Comparison of ENCODE assay signal across 14 cellular contexts in the genomic region with DNA sequence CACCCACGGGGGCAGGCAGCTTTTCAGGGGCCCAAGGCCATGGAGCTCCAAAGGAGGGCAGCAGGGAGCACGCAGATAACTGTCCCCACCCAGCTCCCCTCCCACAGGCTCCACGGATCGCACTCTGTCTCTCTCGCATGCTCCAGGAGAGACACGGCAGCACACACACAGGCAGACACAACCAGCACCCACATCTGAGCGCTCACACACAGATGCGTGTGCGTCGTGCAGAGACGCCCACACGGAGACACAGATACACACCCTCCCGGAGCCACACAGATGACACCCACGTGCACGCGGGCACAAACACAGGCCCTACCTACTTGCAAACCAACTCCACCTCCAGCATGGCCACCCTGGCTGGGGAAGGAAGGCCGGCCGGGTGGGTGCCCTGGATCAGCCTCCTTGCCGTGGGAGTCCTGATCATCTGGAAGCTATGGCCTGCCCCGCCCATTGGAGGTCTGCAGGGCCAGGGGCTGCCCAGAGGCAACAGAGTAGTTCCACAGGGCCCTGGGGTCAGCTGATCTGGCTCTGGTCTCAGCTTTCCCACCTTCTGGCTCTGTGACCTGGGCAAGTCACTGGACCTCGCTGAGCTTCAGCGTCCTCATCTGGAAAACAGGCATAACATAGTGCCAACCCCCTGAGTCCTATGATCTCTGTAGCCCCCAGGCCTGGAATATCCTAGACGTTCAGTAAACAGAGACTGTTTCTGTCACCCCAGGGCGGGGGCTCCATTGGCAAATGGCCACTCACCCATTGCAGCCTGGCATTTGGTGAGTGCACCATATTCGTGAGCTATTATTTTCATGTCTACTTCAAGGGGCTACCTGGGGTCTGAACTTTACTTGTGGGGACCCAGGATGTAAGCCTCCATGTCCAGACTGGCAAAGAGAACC. TPM values are rescaled to one million over a fixed set of nuclear protein-coding genes. Genes with fewer than 3 reads are reported as not detected.
DNase-seq lines count a peak whose midpoint lies in the region; ATAC-seq, FAIRE-seq and TF ChIP-seq lines count a peak whose summit lies in the region.
"Had no signal": no experiment of that assay in that cellular context is flagged by ENCODE, and none has a peak within 500 bp of the region (broad histone marks: within the 10 kb centered on the region; RNA-seq: fewer than 3 reads in every experiment).

No MANE protein-coding gene starts in this region.

- peak; percentile 48; the same call in 1 of the 2 replicates for ATAC-seq in HCT116
- peak; percentile 71 for ATAC-seq in K562

- H3K36me3 ChIP-seq in HCT116 (ENCODE audit: control insufficient read depth in 1 of 2, insufficient read depth in 2 of 2, low read length in 2 of 2) (no peaks in the 10 kb centered on the region), K562 (ENCODE audit: control insufficient read depth, insufficient read depth, low read length) (no peaks in the 10 kb centered on the region), PC-9 (ENCODE audit: low read depth) (no peaks in the 10 kb centered on the region)
- H3K36me3 ChIP-seq: BLaER1 had no signal

- H3K27ac Mint-ChIP-seq in activated naive CD4-positive, alpha-beta T cell treated with anti-CD3 and anti-CD28 coated beads, Interleukin-2, amount 10 ng/mL, durations not matched to agents 7 days and 5 days, result no peak overlapping the region

- no peaks in the 10 kb centered on the region for H3K9me3 Mint-ChIP-seq in activated naive CD4-positive, alpha-beta T cell treated with anti-CD3 and anti-CD28 coated beads, Interleukin-2, amount 10 ng/mL, durations not matched to agents 7 days and 5 days

- no peak for FAIRE-seq in K562 (lab: Jason Lieb, UNC)
- FAIRE-seq: RCC 7860 had no signal

- H3K9me2 ChIP-seq in HCT116 (ENCODE audit: insufficient read depth) (no peaks in the 10 kb centered on the region), PC-9 (ENCODE audit: insufficient read depth) (no peaks in the 10 kb centered on the region)

- peaks cover 7% of the 10 kb centered on the region for H3K27me3 Mint-ChIP-seq in activated naive CD4-positive, alpha-beta T cell treated with anti-CD3 and anti-CD28 coated beads, Interleukin-2, amount 10 ng/mL, durations not matched to agents 7 days and 5 days

- H2AFZ ChIP-seq in HCT116 (ENCODE audit: low read depth, low read length, poor library complexity, severe bottlenecking) (no peak overlapping the region), K562 (ENCODE audit: low read depth, low read length) (no peak overlapping the region), PC-9 (no peak overlapping the region)

- RAD21 ChIA-PET in HCT116 (lab: Charles Lee; ENCODE audit: low non-redundant PET in 1 of 2, low total read pairs in 2 of 2, uncharacterized antibody in 2 of 2, unreplicated experiment in 2 of 2), result no interaction called here

- H3K4me2 ChIP-seq in HCT116 (ENCODE audit: low read length), result no peak overlapping the region
- H3K4me2 ChIP-seq in K562 (ENCODE audit: insufficient read depth, low read length), result no peak overlapping the region
- H3K4me2 ChIP-seq in PC-9, result no peak overlapping the region
- H3K4me2 ChIP-seq: BLaER1 had no signal

- TF ChIP-seq CTCF in HCT116 (IDR thresholded peaks at IDR 0.05 in 2 of 3, conservative IDR thresholded peaks at IDR 0.05 in 1 of 3; ENCODE audit: borderline replicate concordance in 1 of 3, insufficient read depth in 1 of 3, low read depth in 2 of 3, low read length in 2 of 3), result no peak
- TF ChIP-seq CTCF in K562 (IDR thresholded peaks at IDR 0.05 in 2 of 3, conservative IDR thresholded peaks at IDR 0.05 in 1 of 3; ENCODE audit: insufficient read depth in 2 of 3, low read depth in 1 of 3, low read length in 3 of 3), result peak; percentile 12 to 30 (median 24); a peak in 2 of 6 replicates
- no peak for TF ChIP-seq CTCF in PC-9 (conservative IDR thresholded peaks at IDR 0.05)

- no peaks in the 10 kb centered on the region for H3K9me1 ChIP-seq in K562 (ENCODE audit: control insufficient read depth, insufficient read depth, low read length)

- TF ChIP-seq RAD21 in HCT116 (IDR thresholded peaks at IDR 0.05; ENCODE audit: low read depth) (no peak), K562 (CRISPR knock-in tag; conservative IDR thresholded peaks at IDR 0.05 in 1 of 2, IDR thresholded peaks at IDR 0.05 in 1 of 2) (no peak)

- no peak overlapping the region for H3K9ac ChIP-seq in HCT116 (ENCODE audit: low read length)
- H3K9ac ChIP-seq in K562 (ENCODE audit: insufficient read depth in 1 of 2, low read depth in 2 of 2, low read length in 2 of 2), result peak overlapping the region in 1 of 2 experiments; percentile 73; a peak in 1 of 4 replicates
- H3K9ac ChIP-seq: BLaER1 had no signal

- in situ Hi-C loops in K562 (cut with MboI), result no loop called here

- no peak overlapping the region for H3K4me3 Mint-ChIP-seq in activated naive CD4-positive, alpha-beta T cell treated with anti-CD3 and anti-CD28 coated beads, Interleukin-2, amount 10 ng/mL, durations not matched to agents 7 days and 5 days

- POLR2A ChIA-PET in HCT116 (lab: Charles Lee) (no interaction called here), K562 (lab: Yijun Ruan, JAX) (no interaction called here), PC-9 (lab: Charles Lee; ENCODE audit: unreplicated experiment) (no interaction called here)

- no peak overlapping the region for H3K27ac ChIP-seq in HCT116 (ENCODE audit: low read depth, low read length)
- no peak overlapping the region for H3K27ac ChIP-seq in K562 (ENCODE audit: extremely low read depth, low read depth, low read length)
- H3K27ac ChIP-seq in temporal lobe (ENCODE audit: low read depth, low read length), result peak overlapping the region; percentile 63
- H3K27ac ChIP-seq in PC-9, result no peak overlapping the region
- H3K27ac ChIP-seq: BLaER1 had no signal

- H3F3A ChIP-seq in PC-9 (ENCODE audit: insufficient read depth, low read depth), result no peaks in the 10 kb centered on the region

- intact Hi-C loops in HCT116 (cut with micrococcal nuclease) (no loop called here), K562 (cut with micrococcal nuclease) (no loop called here), PC-9 (cut with micrococcal nuclease; ENCODE audit: unreplicated experiment) (no loop called here)

- 5% methylated on average over 21 of the region's 25 CpGs for WGBS in K562 (ENCODE audit: insufficient coverage, low coverage, missing lambda C conversion rate)

- no peaks in the 10 kb centered on the region for H3K36me3 Mint-ChIP-seq in activated naive CD4-positive, alpha-beta T cell treated with anti-CD3 and anti-CD28 coated beads, Interleukin-2, amount 10 ng/mL, durations not matched to agents 7 days and 5 days

- H3K79me2 ChIP-seq in HCT116 (ENCODE audit: insufficient read depth, low read length), result no peaks in the 10 kb centered on the region
- no peaks in the 10 kb centered on the region for H3K79me2 ChIP-seq in K562 (ENCODE audit: control insufficient read depth, insufficient read depth, low read length)
- no peaks in the 10 kb centered on the region for H3K79me2 ChIP-seq in PC-9 (ENCODE audit: low read depth)

- no peak overlapping the region for H3K4me3 ChIP-seq in HCT116 (replicated peaks in 1 of 2; ENCODE audit: low read depth in 1 of 2, low read length in 2 of 2)
- H3K4me3 ChIP-seq in K562, result no peak overlapping the region
- no peak overlapping the region for H3K4me3 ChIP-seq in PC-9
- H3K4me3 ChIP-seq: BLaER1 had no signal

- no peak for TF ChIP-seq EP300 in K562 (IDR thresholded peaks at IDR 0.05; ENCODE audit: low read length)

- H3K4me1 ChIP-seq in HCT116 (ENCODE audit: control insufficient read depth in 1 of 2, insufficient read depth in 2 of 2, low read length in 2 of 2) (no peaks in the 10 kb centered on the region), K562 (replicated peaks in 1 of 2; ENCODE audit: control insufficient read depth in 2 of 2, insufficient read depth in 2 of 2, low read length in 2 of 2) (peaks cover 0 to 11% of the 10 kb centered on the region in 2 experiments; a peak in 2 of 5 replicates), PC-9 (replicated peaks; ENCODE audit: insufficient read depth) (no peaks in the 10 kb centered on the region)
- H3K4me1 ChIP-seq: BLaER1 had no signal

- H3K4me1 Mint-ChIP-seq in activated naive CD4-positive, alpha-beta T cell treated with anti-CD3 and anti-CD28 coated beads, Interleukin-2, amount 10 ng/mL, durations not matched to agents 7 days and 5 days, result no peaks in the 10 kb centered on the region

- TF ChIP-seq POLR2A in HCT116 (IDR thresholded peaks at IDR 0.05; ENCODE audit: borderline replicate concordance, extremely low read depth, insufficient read depth, insufficient read length) (no peak), K562 (conservative IDR thresholded peaks at IDR 0.05) (no peak)

- CTCF ChIA-PET in HCT116 (lab: Charles Lee) (interaction anchor here (1.0 to 1.6 kb wide), 2 partner anchors 132 kb away, joined by 4 to 5 read pairs; no protein-coding TSS in a partner anchor), K562 (lab: Yijun Ruan, JAX; ENCODE audit: low intra/inter-chr PET ratio) (interaction anchor here (0.5 kb wide), 1 partner anchor 58 kb away, joined by 3 read pairs; no protein-coding TSS in a partner anchor), PC-9 (lab: Charles Lee) (no interaction called here)
- CTCF ChIA-PET in activated naive CD4-positive, alpha-beta T cell treated with anti-CD3 and anti-CD28 coated beads, Interleukin-2, amount 10 ng/mL, durations not matched to agents 7 days and 5 days (lab: Charles Lee), result interaction anchor here (0.6 kb wide), 1 partner anchor 17 kb away, joined by 3 read pairs; no protein-coding TSS in a partner anchor

- H4K20me1 ChIP-seq in HCT116 (ENCODE audit: insufficient read depth) (no peaks in the 10 kb centered on the region), K562 (replicated peaks; ENCODE audit: control insufficient read depth, insufficient read depth, low read length) (peaks cover 21% of the 10 kb centered on the region; the same call in 1 of the 2 replicates), PC-9 (ENCODE audit: insufficient read depth) (no peaks in the 10 kb centered on the region)
- H4K20me1 ChIP-seq: BLaER1 had no signal

- BruUV-seq in HCT116 (replicated peaks; lab: Mats Ljungman, UMichigan) (no TSS peak), K562 (replicated peaks; lab: Mats Ljungman, UMichigan) (no TSS peak), PC-9 (replicated peaks; lab: Mats Ljungman, UMichigan) (no TSS peak)

- H3K9me3 ChIP-seq in HCT116 (ENCODE audit: control insufficient read depth in 1 of 2, insufficient read depth in 1 of 2, low read depth in 1 of 2, low read length in 2 of 2) (no peaks in the 10 kb centered on the region), K562 (replicated peaks; ENCODE audit: control insufficient read depth, insufficient read depth, low read depth, low read length) (no peaks in the 10 kb centered on the region), PC-9 (ENCODE audit: insufficient read depth, low read depth) (no peaks in the 10 kb centered on the region)
- H3K9me3 ChIP-seq: BLaER1 had no signal

- DNase-seq in HCT116 (ENCODE audit: low read depth, low spot score) (no peak), K562 (ENCODE audit: extremely low read depth in 1 of 4, low spot score in 3 of 4) (peak in 1 of 4 experiments; percentile 17), islet precursor cell (peak; percentile 61), PC-9 (no peak)
- DNase-seq in activated naive CD4-positive, alpha-beta T cell treated with anti-CD3 and anti-CD28 coated beads, Interleukin-2, amount 10 ng/mL, durations not matched to agents 7 days and 5 days, result no peak
- no peak for DNase-seq in activated effector memory CD4-positive, alpha-beta T cell treated with Interleukin-2 at 50 U/mL for 16 hours
- DNase-seq: DMS 273 treated with DMSO at 0.1 percent for 48 hours, GOT3, MM.1S, NCI-H187 treated with DMSO at 0.1 percent for 48 hours, SIG-M5 had no signal

- H3K27me3 ChIP-seq in HCT116 (ENCODE audit: insufficient read depth, low read length), result no peaks in the 10 kb centered on the region
- peaks cover 43 to 75% of the 10 kb centered on the region in 2 experiments; a peak in 4 of 5 replicates for H3K27me3 ChIP-seq in K562 (ENCODE audit: control insufficient read depth in 2 of 2, insufficient read depth in 2 of 2, low read length in 2 of 2)
- no peaks in the 10 kb centered on the region for H3K27me3 ChIP-seq in PC-9 (ENCODE audit: insufficient read depth, low read depth)
- H3K27me3 ChIP-seq: BLaER1 had no signal

RNA-seq across cellular contexts. Expression of gene AAR2, which starts 31.6 kb away (rescaled TPM):
- total RNA-seq in HCT116 (2021; ENCODE audit: unreplicated experiment) (23.3 TPM), K562 (2014; rRNA removed) (24.7 and 29.6 TPM in 2 replicates), K562 (2014; rRNA removed; fragmentation: Illumina TruSeq; extraction: Trizol) (18.0 and 20.0 TPM in 2 replicates), K562 (2015; rRNA removed; fragmentation: Illumina TruSeq; extraction: Trizol) (22.4 and 23.6 TPM in 2 replicates), K562 (2021) (26.0 and 26.3 TPM in 2 replicates), temporal lobe (18.7 TPM), PC-9 (2021) (19.4 and 25.7 TPM in 2 replicates)
- 16.6 and 19.9 TPM in 2 replicates for polyA plus RNA-seq in HCT116 (2012)
- 10.3 and 27.3 TPM in 2 replicates for total RNA-seq in K562 (2011; cell fraction: chromatin; rRNA removed; ENCODE audit: low replicate concordance)
- 20.4 and 22.3 TPM in 2 replicates for total RNA-seq in K562 (2011; cell fraction: nucleolus; rRNA removed)
- total RNA-seq in K562 (2011; cell fraction: nucleoplasm; rRNA removed), result 16.5 and 16.9 TPM in 2 replicates
- polyA plus RNA-seq in K562 (2011; rRNA removed) (30.7 and 30.8 TPM in 2 replicates), K562 (2014; fragmentation: Illumina TruSeq; extraction: Trizol) (36.2 and 39.4 TPM in 2 replicates), K562 (2014; fragmentation: Nextera tagmentation; extraction: Ambion mirVana) (10 to 100 TPM in 1 of 2 experiments, 1 to 10 TPM in 1; 6.5 to 12.0 TPM), K562 (2014; rRNA removed) (29.3 and 30.0 TPM in 2 replicates)
- polyA plus RNA-seq in K562 (2011; cell fraction: cytosol; rRNA removed), result 31.0 and 52.8 TPM in 2 replicates
- 14.5 and 21.1 TPM in 2 replicates for polyA plus RNA-seq in K562 (2011; cell fraction: nucleus; rRNA removed)
- polyA plus RNA-seq in K562 (2012), result 21.4 and 24.8 TPM in 2 replicates
- 20.2 and 29.3 TPM in 2 replicates for polyA minus RNA-seq in K562 (2011; rRNA and poly(A)+ RNA removed)
- polyA minus RNA-seq in K562 (2011; cell fraction: cytosol; rRNA and poly(A)+ RNA removed), result 15.3 and 17.6 TPM in 2 replicates
- polyA minus RNA-seq in K562 (2011; cell fraction: nucleus; rRNA and poly(A)+ RNA removed), result 13.1 and 18.1 TPM in 2 replicates

RNA-seq across cellular contexts. Expression of gene DLGAP4, which starts 38.3 kb away (rescaled TPM):
- total RNA-seq in HCT116 (2021; ENCODE audit: unreplicated experiment), result 40.3 TPM
- 36.7 and 40.4 TPM in 2 replicates for polyA plus RNA-seq in HCT116 (2012)
- 20.3 and 54.2 TPM in 2 replicates for total RNA-seq in K562 (2011; cell fraction: chromatin; rRNA removed; ENCODE audit: low replicate concordance)
- total RNA-seq in K562 (2011; cell fraction: nucleolus; rRNA removed), result 27.4 and 30.0 TPM in 2 replicates
- total RNA-seq in K562 (2011; cell fraction: nucleoplasm; rRNA removed), result 33.4 and 54.4 TPM in 2 replicates
- 4.5 and 9.9 TPM in 2 replicates for total RNA-seq in K562 (2014; rRNA removed)
- total RNA-seq in K562 (2014; rRNA removed; fragmentation: Illumina TruSeq; extraction: Trizol), result 2.3 and 3.2 TPM in 2 replicates
- total RNA-seq in K562 (2015; rRNA removed; fragmentation: Illumina TruSeq; extraction: Trizol), result 4.5 and 6.8 TPM in 2 replicates
- 26.1 and 34.1 TPM in 2 replicates for total RNA-seq in K562 (2021)
- 3.1 and 6.5 TPM in 2 replicates for polyA plus RNA-seq in K562 (2011; rRNA removed)
- polyA plus RNA-seq in K562 (2011; cell fraction: cytosol; rRNA removed), result 9.9 and 17.6 TPM in 2 replicates
- 20.7 and 29.9 TPM in 2 replicates for polyA plus RNA-seq in K562 (2011; cell fraction: nucleus; rRNA removed)
- polyA plus RNA-seq in K562 (2012), result 16.7 and 28.3 TPM in 2 replicates
- 22.3 and 30.8 TPM in 2 replicates for polyA plus RNA-seq in K562 (2014; fragmentation: Illumina TruSeq; extraction: Trizol)
- polyA plus RNA-seq in K562 (2014; fragmentation: Nextera tagmentation; extraction: Ambion mirVana), result under 1 TPM; 0.31 to 0.74 TPM
- polyA plus RNA-seq in K562 (2014; rRNA removed), result 9.5 and 11.9 TPM in 2 replicates
- polyA minus RNA-seq in K562 (2011; rRNA and poly(A)+ RNA removed), result 4.4 and 5.6 TPM in 2 replicates
- polyA minus RNA-seq in K562 (2011; cell fraction: cytosol; rRNA and poly(A)+ RNA removed), result 24.3 and 33.7 TPM in 2 replicates
- 7.7 and 10.9 TPM in 2 replicates for polyA minus RNA-seq in K562 (2011; cell fraction: nucleus; rRNA and poly(A)+ RNA removed)
- total RNA-seq in temporal lobe, result 32.0 TPM
- 62.6 and 63.0 TPM in 2 replicates for total RNA-seq in PC-9 (2021)

Comparison
In these comparisons a context has a peak if more than half of its experiments do, and no peak if none do; other contexts are left out.
1. CTCF ChIP-seq: peak in K562 (3 of 3); none in HCT116 (0 of 3) and PC-9 (single experiment).
2. Of the 22 proteins assayed by ChIP-seq in both K562 and HCT116: peak only in K562: CTCF; only in HCT116: none; in both: none; in neither: 21.